In the genomic region with DNA sequence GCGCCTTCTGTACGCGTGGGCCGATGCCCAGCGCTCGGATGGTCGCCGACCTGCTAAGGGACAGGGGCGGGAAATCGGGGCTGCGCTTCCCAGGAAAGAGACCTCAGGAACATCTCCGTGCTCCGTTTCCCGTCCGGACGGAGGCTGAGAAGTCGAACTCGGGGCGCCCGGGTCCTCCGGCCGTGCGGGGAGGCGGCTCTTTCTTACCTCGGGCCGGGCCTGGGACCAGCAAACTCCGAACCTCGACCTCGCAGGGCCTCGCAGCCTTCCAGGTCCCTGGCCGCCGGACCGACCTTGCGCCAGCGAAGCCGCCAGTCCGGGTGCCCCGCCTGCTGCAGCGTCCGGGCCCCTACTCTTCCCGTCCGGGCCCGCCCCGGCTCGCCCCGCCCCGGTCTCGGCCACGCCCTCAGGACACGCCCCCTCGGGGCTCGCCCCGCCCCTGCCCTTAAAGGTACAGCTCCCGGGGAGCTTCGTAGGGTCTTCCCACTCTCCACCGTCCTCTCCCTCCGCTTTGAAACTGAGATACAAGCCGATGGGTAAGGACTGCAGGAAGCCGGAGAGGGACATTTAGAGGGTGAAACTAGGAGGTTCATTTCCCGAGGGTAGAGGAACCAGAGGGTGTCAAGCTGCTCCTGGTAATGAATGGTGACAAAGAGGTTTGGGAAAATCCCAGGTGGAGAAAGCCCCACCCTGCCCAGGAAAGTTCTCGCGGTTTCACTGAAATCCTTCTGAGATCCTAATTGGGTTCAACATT, we compare ENCODE assay signal across 8 cellular contexts. TPM values are rescaled to one million over a fixed set of nuclear protein-coding genes. Genes with fewer than 3 reads are reported as not detected.
DNase-seq lines count a peak whose midpoint lies in the region; ATAC-seq and TF ChIP-seq lines count a peak whose summit lies in the region.

A gene (minus strand): TSS at position 324 of the 754 bp plus-strand sequence. CDS start 2,231 bp downstream, outside the sequence.

- peaks cover 0 to 27% of the 10 kb centered on the region in 2 donors for H3K36me3 ChIP-seq in left lung

- peaks cover 4 to 37% of the 10 kb centered on the region in 2 donors for H3K4me1 ChIP-seq in left lung

- H3K27ac ChIP-seq in left lung, result peak within 1 kb of the TSS; percentile 75 to 91

- no peaks in the 10 kb centered on the region for H3K9me3 ChIP-seq in left lung

- ATAC-seq in GM18868 (IDR thresholded peaks at IDR 0.05; ENCODE audit: unreplicated experiment), result peak; percentile 98
- ATAC-seq in HG03108 (IDR thresholded peaks at IDR 0.05; ENCODE audit: unreplicated experiment), result peak; percentile 84
- ATAC-seq in left lung, result peak; percentile 100

- peak within 1 kb of the TSS; percentile 77 for H3K4me3 ChIP-seq in AG09309 (ENCODE audit: control insufficient read depth, low read depth, low read length)
- H3K4me3 ChIP-seq in left lung, result peak within 1 kb of the TSS; percentile 82 to 98

- H3K27me3 ChIP-seq in left lung, result no peaks in the 10 kb centered on the region

- intact Hi-C loops in left lung (cut with DNase I), result no loop called here

- TF ChIP-seq CTCF in AG09309 (IDR thresholded peaks at IDR 0.05; ENCODE audit: control insufficient read depth, insufficient read depth, low read depth, low read length, missing control alignments) (no peak), left lung (IDR thresholded peaks at IDR 0.05) (no peak)

- no peak for DNase-seq in AG09309 (ENCODE audit: low read depth)
- DNase-seq in NCI-H510A treated with DMSO at 0.1 percent for 48 hours (lab: John Stamatoyannopoulos, UW), result peak; percentile 86
- DNase-seq in activated CD4-positive, alpha-beta T cell treated with anti-CD3 and anti-CD28 coated beads, Interleukin-2, amount 50 U/mL, for 1 hour, result peak; percentile 85
- DNase-seq in dedifferentiated amniotic fluid mesenchymal stem cell (ENCODE audit: extremely low spot score), result peak; percentile 49
- DNase-seq in left lung, result peak; percentile 90 to 99
- peak; percentile 91 to 92 for DNase-seq in stimulated activated CD4-positive, alpha-beta T cell treated with anti-CD3 and anti-CD28 coated beads, Interleukin-2, amount 100 ng/mL, for 24 hours

RNA-seq across cellular contexts. Expression of the gene that starts here (rescaled TPM):
- total RNA-seq in left lung, result 10 to 100 TPM; 34.9 to 40.1 TPM
